1 cellular context compared by ENCODE assay signal in genomic region chr3:169966951-169967915, GRCh38.
TF ChIP-seq lines count a peak whose summit lies in the region.

No MANE protein-coding gene starts in this region.

TF ChIP-seq in GM12878, 131 proteins besides CTCF, POLR2A, EP300 and RAD21 (continued from another document):
- TF ChIP-seq CUX1 (IDR thresholded peaks at IDR 0.05; ENCODE audit: insufficient replicate concordance, low read depth, low read length), result no peak
- TF ChIP-seq PAX5 (IDR thresholded peaks at IDR 0.05; ENCODE audit: borderline replicate concordance, low read depth, low read length), result 0 out of 2 replicates have a peak, but pooled peaks have one; percentile 0
- no peak for TF ChIP-seq GATAD2B (conservative IDR thresholded peaks at IDR 0.05; ENCODE audit: low read depth)
- TF ChIP-seq SPI1 (IDR thresholded peaks at IDR 0.05; ENCODE audit: borderline replicate concordance, insufficient read depth, low read depth, low read length), result no peak
- 0 out of 2 replicates have a peak, but pooled peaks have one; percentile 45 for TF ChIP-seq ZSCAN29 (IDR thresholded peaks at IDR 0.05)
- no peak for TF ChIP-seq RCOR1 (conservative IDR thresholded peaks at IDR 0.05; ENCODE audit: low read depth, low read length)
- peak; percentile 14; the same call in 1 of the 2 replicates for TF ChIP-seq ZBTB40 (IDR thresholded peaks at IDR 0.05; ENCODE audit: borderline replicate concordance)
- TF ChIP-seq ZNF207 (IDR thresholded peaks at IDR 0.05; ENCODE audit: borderline replicate concordance), result no peak
- TF ChIP-seq CBX5 (IDR thresholded peaks at IDR 0.05; ENCODE audit: low read depth), result no peak
- TF ChIP-seq SUPT20H (IDR thresholded peaks at IDR 0.05; ENCODE audit: borderline replicate concordance, control insufficient read depth, low read depth, low read length), result no peak
- no peak for TF ChIP-seq MTA3 (IDR thresholded peaks at IDR 0.05; ENCODE audit: borderline replicate concordance, low read length)
- no peak for TF ChIP-seq NRF1 (conservative IDR thresholded peaks at IDR 0.05; ENCODE audit: low read depth, low read length)
- TF ChIP-seq PBX3 (IDR thresholded peaks at IDR 0.05; ENCODE audit: insufficient replicate concordance, low read depth, low read length), result no peak
- no peak for TF ChIP-seq BCL11A (IDR thresholded peaks at IDR 0.05; ENCODE audit: low read depth, low read length)
- TF ChIP-seq RAD51 (IDR thresholded peaks at IDR 0.05), result no peak
- no peak; the same call in 1 of the 2 replicates for TF ChIP-seq MXI1 (IDR thresholded peaks at IDR 0.05; ENCODE audit: low read depth, low read length)
